Comparison of ENCODE assay signal across 7 cellular contexts in the genomic region with DNA sequence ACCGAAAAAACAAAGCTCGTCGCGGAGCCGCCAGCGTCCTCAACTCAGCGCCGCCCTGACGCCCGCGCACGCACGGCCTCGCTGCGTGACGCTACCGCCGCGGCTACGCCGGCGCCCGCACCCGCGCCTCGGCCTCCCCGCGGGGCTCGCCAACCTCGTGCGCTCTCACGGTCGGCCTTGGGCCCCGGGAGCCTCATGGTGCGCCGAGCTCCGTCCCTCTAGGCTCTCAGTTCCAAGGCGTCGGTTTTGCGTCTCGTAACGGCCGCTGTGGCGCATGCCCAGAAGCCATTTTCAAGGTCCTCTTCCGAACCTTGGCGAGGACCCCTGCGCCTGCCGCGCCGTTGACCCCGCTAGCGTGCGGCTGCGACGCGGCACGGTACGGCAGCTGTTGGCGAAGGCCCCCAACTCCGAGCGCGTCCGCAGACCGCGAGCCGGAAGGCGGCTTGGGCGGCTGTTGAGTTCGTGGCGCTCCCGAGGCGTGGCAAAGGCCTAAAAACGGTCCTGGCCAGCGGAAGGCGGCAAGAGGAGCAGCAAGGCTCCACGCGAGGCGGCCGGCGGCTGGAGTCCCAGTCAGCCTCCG.
DNase-seq lines count a peak whose midpoint lies in the region; ATAC-seq and TF ChIP-seq lines count a peak whose summit lies in the region.

HENMT1 (minus strand) TSS at position 64 of the 580 bp plus-strand sequence. CDS start 1,209 bp downstream, outside the sequence.

- DNase-seq in NOMO-1 treated with DMSO at 0.1 percent for 48 hours (lab: John Stamatoyannopoulos, UW; ENCODE audit: unreplicated experiment): peak; percentile 67
- peak; percentile 71 for DNase-seq in activated T-helper 9 cell treated with anti-CD3 and anti-CD28 coated beads, Interleukin-2, amount 50 U/mL, for 16 hours (ENCODE audit: low read depth)
- peak; percentile 60 for DNase-seq in foreskin melanocyte
- DNase-seq in nucleus accumbens (lab: John Stamatoyannopoulos, UW): peak in 50 of 56 donors; percentile 12 to 81 (median 54)
- DNase-seq in substantia nigra (lab: John Stamatoyannopoulos, UW): peak in 43 of 49 donors; percentile 10 to 85 (median 47)

- ATAC-seq in HG03060 (IDR thresholded peaks at IDR 0.05; ENCODE audit: low read depth, unreplicated experiment): peak; percentile 48

- peak; percentile 76 for TF ChIP-seq POLR2A in GM18526 (IDR thresholded peaks at IDR 0.05; ENCODE audit: extremely low read depth, insufficient read length)

- H3K27ac ChIP-seq in substantia nigra (ENCODE audit: low read depth, low read length, poor library complexity, severe bottlenecking): peak within 1 kb of the TSS; percentile 87

Comparison
In these comparisons a context has a peak if more than half of its experiments do, and no peak if none do; other contexts are left out.
1. Peak in every context shown above with its lines: DNase-seq, ATAC-seq and H3K27ac ChIP-seq.